10 cellular contexts compared by ENCODE assay signal in the genomic region with DNA sequence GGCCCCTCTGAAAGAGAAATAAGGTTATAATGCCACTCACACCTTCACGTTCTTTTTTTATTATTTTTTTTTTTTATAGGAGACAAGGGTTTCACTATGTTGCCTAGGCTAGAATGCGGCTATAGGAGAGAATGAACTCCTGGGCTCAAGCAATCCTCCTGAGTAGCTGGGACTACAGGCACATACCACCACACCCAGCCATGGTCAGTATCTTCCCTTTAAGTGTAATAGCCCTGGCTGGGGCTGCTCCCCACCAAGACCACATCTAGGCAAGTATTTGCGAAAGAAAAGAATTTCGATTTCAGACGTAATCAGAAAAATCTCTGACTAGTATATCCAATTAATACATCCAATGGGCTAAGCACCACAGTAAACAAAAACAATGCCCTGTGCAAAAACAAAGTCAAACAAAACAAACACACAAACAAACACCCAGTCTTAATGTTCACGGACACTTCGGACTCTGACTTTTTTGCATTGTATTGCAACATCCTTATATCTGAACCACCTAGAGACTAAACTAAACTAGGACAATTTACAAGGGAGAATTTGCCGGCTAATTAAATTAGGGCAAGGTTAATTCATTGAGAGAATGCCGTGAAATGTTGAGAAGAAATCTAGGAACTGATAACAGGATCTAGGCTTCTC. TPM values are rescaled to one million over a fixed set of nuclear protein-coding genes. Genes with fewer than 3 reads are reported as not detected.
DNase-seq lines count a peak whose midpoint lies in the region; ATAC-seq, FAIRE-seq and TF ChIP-seq lines count a peak whose summit lies in the region.
"Had no signal": no experiment of that assay in that cellular context is flagged by ENCODE, and none has a peak within 500 bp of the region (broad histone marks: within the 10 kb centered on the region; RNA-seq: fewer than 3 reads in every experiment).

No MANE protein-coding gene starts in this region.

- H3K9ac ChIP-seq in kidney (ENCODE audit: low read length in 2 of 2), result no peak overlapping the region

- no peak overlapping the region for H3K4me3 ChIP-seq in SJSA1
- H3K4me3 ChIP-seq in tibial artery, result no peak overlapping the region
- no peak overlapping the region for H3K4me3 ChIP-seq in heart right ventricle
- H3K4me3 ChIP-seq in kidney (ENCODE audit: low read length in 2 of 2), result no peak overlapping the region
- H3K4me3 ChIP-seq in small intestine (ENCODE audit: low read depth in 1 of 2, low read length in 2 of 2), result no peak overlapping the region

- no peak for DNase-seq in stimulated activated naive CD8-positive, alpha-beta T cell treated with anti-CD3 and anti-CD28 coated beads, Interleukin-15, Interleukin-2, amounts not matched to agents 100 U/mL and 50 U/mL, for 24 hours
- peak in 1 of 2 experiments; percentile 11 for DNase-seq in SJSA1 (ENCODE audit: low read depth in 1 of 2, low spot score in 2 of 2)
- no peak for DNase-seq in central memory CD8-positive, alpha-beta T cell (ENCODE audit: low spot score in 2 of 2)
- DNase-seq in tibial artery, result no peak
- no peak for DNase-seq in heart right ventricle
- DNase-seq in kidney, result no peak
- no peak for DNase-seq in small intestine
- DNase-seq: DMS 273 treated with DMSO at 0.1 percent for 48 hours, posterior cingulate gyrus had no signal

- H3K36me3 ChIP-seq in SJSA1 (no peaks in the 10 kb centered on the region), tibial artery (no peaks in the 10 kb centered on the region), heart right ventricle (no peaks in the 10 kb centered on the region), kidney (ENCODE audit: control insufficient read depth in 1 of 2, insufficient read depth in 2 of 2, low read length in 2 of 2) (no peaks in the 10 kb centered on the region), small intestine (ENCODE audit: control insufficient read depth in 2 of 2, insufficient read depth in 2 of 2, low read length in 2 of 2) (no peaks in the 10 kb centered on the region)

- intact Hi-C loops in tibial artery (cut with DNase I; ENCODE audit: low total_unique reads), result no loop called here
- intact Hi-C loops in heart right ventricle (cut with DNase I), result no loop called here
- intact Hi-C loops in kidney (cut with DNase I), result no loop called here

- peak overlapping the region; percentile 52 for H3K27ac ChIP-seq in SJSA1
- no peak overlapping the region for H3K27ac ChIP-seq in tibial artery
- no peak overlapping the region for H3K27ac ChIP-seq in heart right ventricle
- H3K27ac ChIP-seq in kidney (ENCODE audit: low read depth in 2 of 2, low read length in 2 of 2), result no peak overlapping the region
- no peak overlapping the region for H3K27ac ChIP-seq in small intestine (ENCODE audit: low read depth in 1 of 2, low read length in 1 of 2)

- no peak for TF ChIP-seq CTCF in tibial artery (IDR thresholded peaks at IDR 0.05)
- TF ChIP-seq CTCF in heart right ventricle (IDR thresholded peaks at IDR 0.05), result no peak
- no peak for TF ChIP-seq CTCF in kidney (IDR thresholded peaks at IDR 0.05; ENCODE audit: borderline replicate concordance, extremely low read depth, insufficient read depth)

- no peaks in the 10 kb centered on the region for H3K27me3 ChIP-seq in SJSA1 (replicated peaks)
- peaks cover 0 to 5% of the 10 kb centered on the region in 2 donors for H3K27me3 ChIP-seq in tibial artery
- peaks cover 0 to 20% (median 7%) of the 10 kb centered on the region in 7 donors for H3K27me3 ChIP-seq in heart right ventricle
- no peaks in the 10 kb centered on the region for H3K27me3 ChIP-seq in small intestine (ENCODE audit: control insufficient read depth in 2 of 2, insufficient read depth in 2 of 2, low read length in 2 of 2)

- H3K36me3 Mint-ChIP-seq in stimulated activated naive CD8-positive, alpha-beta T cell treated with anti-CD3 and anti-CD28 coated beads, Interleukin-15, Interleukin-2, amounts not matched to agents 100 ng/mL and 50 ng/mL, for 24 hours (ENCODE audit: low read depth), result no peaks in the 10 kb centered on the region
- H3K36me3 Mint-ChIP-seq in central memory CD8-positive, alpha-beta T cell (ENCODE audit: insufficient read depth), result no peaks in the 10 kb centered on the region

- peaks cover 23% of the 10 kb centered on the region for H3K4me1 Mint-ChIP-seq in stimulated activated naive CD8-positive, alpha-beta T cell treated with anti-CD3 and anti-CD28 coated beads, Interleukin-15, Interleukin-2, amounts not matched to agents 100 ng/mL and 50 ng/mL, for 24 hours (ENCODE audit: low read depth)
- H3K4me1 Mint-ChIP-seq in central memory CD8-positive, alpha-beta T cell, result peaks cover 9% of the 10 kb centered on the region

- ATAC-seq in stimulated activated naive CD8-positive, alpha-beta T cell treated with anti-CD3 and anti-CD28 coated beads, Interleukin-15, Interleukin-2, amounts not matched to agents 100 U/mL and 50 U/mL, for 24 hours, result no peak
- no peak for ATAC-seq in central memory CD8-positive, alpha-beta T cell (replicated peaks; ENCODE audit: extremely low read depth, poor library complexity, severe bottlenecking)
- ATAC-seq in heart right ventricle, result no peak

- WGBS in heart right ventricle, 2 donors, result 76 to 81% methylated on average over 9 of the region's 9 CpGs
- WGBS in small intestine, 3 donors, result 62 to 78% (median 69%) methylated on average over 9 of the region's 9 CpGs

- H3K27me3 Mint-ChIP-seq in stimulated activated naive CD8-positive, alpha-beta T cell treated with anti-CD3 and anti-CD28 coated beads, Interleukin-15, Interleukin-2, amounts not matched to agents 100 ng/mL and 50 ng/mL, for 24 hours, result no peaks in the 10 kb centered on the region
- H3K27me3 Mint-ChIP-seq in central memory CD8-positive, alpha-beta T cell, result no peaks in the 10 kb centered on the region

- H3K9me3 ChIP-seq in SJSA1 (replicated peaks) (no peaks in the 10 kb centered on the region), tibial artery (no peaks in the 10 kb centered on the region), heart right ventricle (no peaks in the 10 kb centered on the region), kidney (ENCODE audit: control insufficient read depth in 1 of 2, low read length in 2 of 2) (peaks cover 0 to 3% of the 10 kb centered on the region in 2 donors), small intestine (ENCODE audit: control insufficient read depth, low read depth) (no peaks in the 10 kb centered on the region)

- peak overlapping the region; percentile 65 for H3K27ac Mint-ChIP-seq in stimulated activated naive CD8-positive, alpha-beta T cell treated with anti-CD3 and anti-CD28 coated beads, Interleukin-15, Interleukin-2, amounts not matched to agents 100 ng/mL and 50 ng/mL, for 24 hours
- no peak overlapping the region for H3K27ac Mint-ChIP-seq in central memory CD8-positive, alpha-beta T cell (ENCODE audit: low read depth)

- H3K9me3 Mint-ChIP-seq in stimulated activated naive CD8-positive, alpha-beta T cell treated with anti-CD3 and anti-CD28 coated beads, Interleukin-15, Interleukin-2, amounts not matched to agents 100 ng/mL and 50 ng/mL, for 24 hours, result no peaks in the 10 kb centered on the region
- H3K9me3 Mint-ChIP-seq in central memory CD8-positive, alpha-beta T cell, result no peaks in the 10 kb centered on the region

- H3K4me1 ChIP-seq in SJSA1 (replicated peaks), result peaks cover 18% of the 10 kb centered on the region
- H3K4me1 ChIP-seq in tibial artery, result no peaks in the 10 kb centered on the region
- no peaks in the 10 kb centered on the region for H3K4me1 ChIP-seq in heart right ventricle
- no peaks in the 10 kb centered on the region for H3K4me1 ChIP-seq in kidney (ENCODE audit: control insufficient read depth in 1 of 2, insufficient read depth in 1 of 2, low read depth in 1 of 2, low read length in 2 of 2)
- no peaks in the 10 kb centered on the region for H3K4me1 ChIP-seq in small intestine (ENCODE audit: control insufficient read depth in 2 of 2, insufficient read depth in 1 of 2, low read depth in 1 of 2, low read length in 1 of 2)

- FAIRE-seq in kidney (lab: Jason Lieb, UNC), result no peak
- FAIRE-seq in small intestine (lab: Jason Lieb, UNC), result no peak

- H3K4me3 Mint-ChIP-seq in stimulated activated naive CD8-positive, alpha-beta T cell treated with anti-CD3 and anti-CD28 coated beads, Interleukin-15, Interleukin-2, amounts not matched to agents 100 ng/mL and 50 ng/mL, for 24 hours, result peak overlapping the region; percentile 45
- peak overlapping the region; percentile 54 for H3K4me3 Mint-ChIP-seq in central memory CD8-positive, alpha-beta T cell

RNA-seq across cellular contexts. Expression of a gene that starts 49.6 kb away (rescaled TPM):
- total RNA-seq in SJSA1 (2014; rRNA removed; shearing (Covaris generic)), result 11.5 and 20.4 TPM in 2 replicates
- total RNA-seq in heart right ventricle, result 10 to 100 TPM; 27.6 to 41.8 (median 31.8) TPM
- polyA plus RNA-seq in heart right ventricle, result 10 to 100 TPM in 1 of 2 donors, 1 to 10 TPM in 1; 5.8 to 11.6 TPM
- total RNA-seq in kidney, result 80.3 TPM
- polyA plus RNA-seq in kidney (ENCODE audit: insufficient read depth, low read depth, low replicate concordance), result 12.3 TPM
- polyA plus RNA-seq in small intestine, result 10 to 100 TPM in 2 of 3 donors, 1 to 10 TPM in 1; 10.0 to 11.6 (median 11.6) TPM
